In genomic region chr14:59771577-59771976, GRCh38 we compare ENCODE assay signal across 15 cellular contexts.
DNase-seq lines count a peak whose midpoint lies in the region; ATAC-seq and TF ChIP-seq lines count a peak whose summit lies in the region.
"Had no signal": no experiment of that assay in that cellular context is flagged by ENCODE, and none has a peak within 500 bp of the region (broad histone marks: within the 10 kb centered on the region; RNA-seq: fewer than 3 reads in every experiment).

No MANE protein-coding gene starts in this region.

- peak; percentile 67 for DNase-seq in A172 (ENCODE audit: low spot score)
- DNase-seq in HS-27A (ENCODE audit: low read depth) = peak; percentile 36
- DNase-seq in NCI-H69 (lab: John Stamatoyannopoulos, UW) = peak; percentile 89
- DNase-seq in choroid plexus epithelial cell (ENCODE audit: low read depth) = peak; percentile 60
- DNase-seq in naive thymus-derived CD8-positive, alpha-beta T cell = no peak
- DNase-seq in activated CD4-positive, alpha-beta T cell treated with anti-CD3 and anti-CD28 coated beads for 4 hours = no peak
- DNase-seq: activated CD4-positive, CD25-positive, alpha-beta regulatory T cell treated with anti-CD3 and anti-CD28 coated beads, Interleukin-2, amount 50 U/mL, for 72 hours; immature natural killer cell; NCI-H1048; upper lobe of left lung had no signal

- ATAC-seq in HG02623 (IDR thresholded peaks at IDR 0.05; ENCODE audit: unreplicated experiment) (no peak), GM21515 (IDR thresholded peaks at IDR 0.05; ENCODE audit: unreplicated experiment) (no peak)
- no peak for ATAC-seq in naive thymus-derived CD8-positive, alpha-beta T cell
- ATAC-seq: esophagus mucosa had no signal

- H3K27ac Mint-ChIP-seq in naive thymus-derived CD8-positive, alpha-beta T cell = no peak overlapping the region
- H3K27ac Mint-ChIP-seq: activated T-helper 1 cell treated with anti-CD3 and anti-CD28 coated beads, Interleukin-12 subunit alpha, Interleukin-12 subunit beta, Interleukin-2, Interleukin-4 antibody, amounts not matched to agents 30 ng/mL and 10 ng/mL and 1 ng/mL, durations not matched to agents 14 hours and 24 hours and 36 hours; immature natural killer cell had no signal

- H3K36me3 Mint-ChIP-seq in naive thymus-derived CD8-positive, alpha-beta T cell = no peaks in the 10 kb centered on the region
- H3K36me3 Mint-ChIP-seq: immature natural killer cell had no signal

- H3K27me3 Mint-ChIP-seq in naive thymus-derived CD8-positive, alpha-beta T cell = peaks cover 0 to 15% (median 4%) of the 10 kb centered on the region in 5 donors

- H3K4me3 Mint-ChIP-seq in naive thymus-derived CD8-positive, alpha-beta T cell = no peak overlapping the region
- H3K4me3 Mint-ChIP-seq: activated T-helper 1 cell treated with anti-CD3 and anti-CD28 coated beads, Interleukin-12 subunit alpha, Interleukin-12 subunit beta, Interleukin-2, Interleukin-4 antibody, amounts not matched to agents 30 ng/mL and 10 ng/mL and 1 ng/mL, durations not matched to agents 14 hours and 24 hours and 36 hours; immature natural killer cell had no signal

- no peak overlapping the region for H3K4me3 ChIP-seq in choroid plexus epithelial cell (ENCODE audit: low read depth, low read length)
- H3K4me3 ChIP-seq: cardiac muscle cell, upper lobe of left lung had no signal

- H3K9me3 Mint-ChIP-seq in naive thymus-derived CD8-positive, alpha-beta T cell = no peaks in the 10 kb centered on the region
- H3K9me3 Mint-ChIP-seq: activated T-helper 1 cell treated with anti-CD3 and anti-CD28 coated beads, Interleukin-12 subunit alpha, Interleukin-12 subunit beta, Interleukin-2, Interleukin-4 antibody, amounts not matched to agents 30 ng/mL and 10 ng/mL and 1 ng/mL, durations not matched to agents 14 hours and 24 hours and 36 hours; immature natural killer cell had no signal

- TF ChIP-seq CTCF in choroid plexus epithelial cell (conservative IDR thresholded peaks at IDR 0.05; ENCODE audit: low read depth, low read length) = no peak

- H3K4me1 Mint-ChIP-seq in naive thymus-derived CD8-positive, alpha-beta T cell = no peaks in the 10 kb centered on the region
- H3K4me1 Mint-ChIP-seq: immature natural killer cell had no signal

- POLR2A ChIA-PET in naive thymus-derived CD8-positive, alpha-beta T cell (lab: Charles Lee) = no interaction called here

Comparison
In these comparisons a context has a peak if more than half of its experiments do, and no peak if none do; other contexts are left out.
1. DNase-seq: peak in A172 (single experiment), HS-27A (single experiment), NCI-H69 (single experiment) and choroid plexus epithelial cell (single experiment); none in naive thymus-derived CD8-positive, alpha-beta T cell (0 of 10) and activated CD4-positive, alpha-beta T cell treated with anti-CD3 and anti-CD28 coated beads for 4 hours (0 of 2).